23 cellular contexts compared by ENCODE assay signal in the genomic region with DNA sequence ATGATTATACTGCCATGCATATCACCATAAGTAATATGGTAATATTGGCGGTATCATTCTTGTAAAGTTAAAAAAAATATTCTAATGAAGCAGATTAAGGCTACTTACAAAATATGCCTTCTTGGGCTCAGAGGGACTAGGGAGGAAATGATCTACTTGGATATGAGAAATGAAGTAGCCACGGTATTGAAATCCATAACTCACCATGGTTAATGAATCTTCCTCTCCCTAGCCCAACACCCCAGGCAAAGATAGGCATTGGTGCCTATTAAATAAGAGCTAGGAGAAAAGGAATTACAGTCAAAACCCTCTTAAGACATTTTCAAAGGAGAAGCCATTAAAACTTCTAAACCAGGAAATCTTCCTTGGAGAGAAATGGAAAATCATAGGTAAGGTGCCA.
"Had no signal": no experiment of that assay in that cellular context is flagged by ENCODE, and none has a peak within 500 bp of the region (broad histone marks: within the 10 kb centered on the region; RNA-seq: fewer than 3 reads in every experiment).

No MANE protein-coding gene starts in this region.

- ATAC-seq: Panc1, T-cell had no signal

- DNase-seq: Karpas-422, KG1, MV-4-11, NCI-H1048, NCI-H1105, NCI-H1417, NCI-H146, NCI-H1694 treated with DMSO at 0.1 percent for 48 hours, NCI-H1930, NCI-H2081, NCI-H2107, NCI-H2227 treated with DMSO at 0.1 percent for 48 hours, NCI-H446, NCI-H510A, NCI-H524 treated with DMSO at 0.1 percent for 48 hours, NCI-H774, SHP77, SK-N-SH, SW 1271, T-cell had no signal

- H3K27ac Mint-ChIP-seq: T-cell had no signal

- H3K4me2 ChIP-seq: SK-N-SH had no signal

- H3K27ac ChIP-seq: HL-60, RWPE1 had no signal

- H3K36me3 Mint-ChIP-seq: T-cell had no signal

- H3K9ac ChIP-seq: SK-N-SH had no signal

- H3K9me3 ChIP-seq: SK-N-SH had no signal

- H3K4me1 Mint-ChIP-seq: T-cell had no signal

- H3K4me3 Mint-ChIP-seq: T-cell had no signal

- H3K27me3 Mint-ChIP-seq: T-cell had no signal
